ENCODE assay signal across 14 cellular contexts in genomic region chr13:51786425-51787010, GRCh38. TPM values are rescaled to one million over a fixed set of nuclear protein-coding genes. Genes with fewer than 3 reads are reported as not detected.
DNase-seq lines count a peak whose midpoint lies in the region; ATAC-seq and TF ChIP-seq lines count a peak whose summit lies in the region.
"Had no signal": no experiment of that assay in that cellular context is flagged by ENCODE, and none has a peak within 500 bp of the region (broad histone marks: within the 10 kb centered on the region; RNA-seq: fewer than 3 reads in every experiment).

No MANE protein-coding gene starts in this region.

- H3K27ac ChIP-seq in dorsolateral prefrontal cortex (peak overlapping the region in 46 of 59 donors; percentile 1 to 80 (median 47)), mesodermal cell (ENCODE audit: low read depth, low read length, severe bottlenecking) (peak overlapping the region; percentile 10), thyroid gland (peak overlapping the region in 2 of 3 donors; percentile 27 to 63)
- H3K27ac ChIP-seq: HL-60, SJSA1 had no signal

- H3K27me3 ChIP-seq in dorsolateral prefrontal cortex = no peaks in the 10 kb centered on the region
- H3K27me3 ChIP-seq in thyroid gland = no peaks in the 10 kb centered on the region
- H3K27me3 ChIP-seq: SJSA1 had no signal

- H3K4me3 ChIP-seq in dorsolateral prefrontal cortex = peak overlapping the region in 31 of 59 donors; percentile 3 to 48 (median 34)
- no peak overlapping the region for H3K4me3 ChIP-seq in mesodermal cell (ENCODE audit: extremely low read depth, insufficient read depth, low read length, poor library complexity, severe bottlenecking)
- no peak overlapping the region for H3K4me3 ChIP-seq in thyroid gland (replicated peaks in 1 of 3)
- H3K4me3 ChIP-seq: SJSA1 had no signal

- intact Hi-C loops in dorsolateral prefrontal cortex (cut with DNase I) = no loop called here
- intact Hi-C loops in thyroid gland (cut with DNase I) = no loop called here

- TF ChIP-seq POLR2A in thyroid gland (IDR thresholded peaks at IDR 0.05) = no peak

- H3K9me3 ChIP-seq in mesodermal cell (ENCODE audit: control insufficient read depth, low read length) = no peaks in the 10 kb centered on the region
- H3K9me3 ChIP-seq in thyroid gland = no peaks in the 10 kb centered on the region
- H3K9me3 ChIP-seq: SJSA1 had no signal

- DNase-seq in NCI-H2227 treated with DMSO at 0.1 percent for 48 hours (lab: John Stamatoyannopoulos, UW) (peak; percentile 41), dorsolateral prefrontal cortex (peak in 1 of 10 donors; percentile 21), thyroid gland (no peak), AG08396 (ENCODE audit: low spot score) (no peak)
- DNase-seq: activated T-cell treated with anti-CD3 and anti-CD28 coated beads, Interleukin-2, amount 50 U/mL, for 4 hours; stimulated activated CD4-positive, alpha-beta T cell treated with anti-CD3 and anti-CD28 coated beads, Interleukin-1b, Interleukin-23, amount 100 ng/mL, for 48 hours; stimulated activated naive B cell treated with anti-CD40 and anti-IgM and Interleukin-4, amounts not matched to agents 10 μg/mL and 1 μg/mL and 100 μg/mL, for 72 hours had no signal

- WGBS in mesodermal cell (ENCODE audit: insufficient coverage in 2 of 2), 2 experiments = 85 to 87% methylated on average over 2 to 4 of the region's 8 CpGs
- 68 to 71% methylated on average over 8 of the region's 8 CpGs for WGBS in thyroid gland, 2 donors

- no peak for TF ChIP-seq CTCF in dorsolateral prefrontal cortex (IDR thresholded peaks at IDR 0.05 in 54 of 56, conservative IDR thresholded peaks at IDR 0.05 in 2 of 56; ENCODE audit: low read depth in 1 of 56, partially characterized antibody in 56 of 56)
- no peak for TF ChIP-seq CTCF in thyroid gland (IDR thresholded peaks at IDR 0.05)

- no peaks in the 10 kb centered on the region for H3K36me3 ChIP-seq in mesodermal cell (ENCODE audit: control insufficient read depth, insufficient read depth, low read length)
- no peaks in the 10 kb centered on the region for H3K36me3 ChIP-seq in thyroid gland
- H3K36me3 ChIP-seq: SJSA1 had no signal

- H3K4me1 ChIP-seq in mesodermal cell (ENCODE audit: control insufficient read depth, insufficient read depth, low read length, poor library complexity, severe bottlenecking) = no peaks in the 10 kb centered on the region
- peaks cover 24 to 35% of the 10 kb centered on the region in 2 donors for H3K4me1 ChIP-seq in thyroid gland
- H3K4me1 ChIP-seq: SJSA1 had no signal

- ATAC-seq in GM21360 (IDR thresholded peaks at IDR 0.05; ENCODE audit: unreplicated experiment) = no peak
- no peak for ATAC-seq in esophagus mucosa
- ATAC-seq in GM18511 (IDR thresholded peaks at IDR 0.05; ENCODE audit: unreplicated experiment) = no peak
- ATAC-seq: activated T-cell treated with anti-CD3 and anti-CD28 coated beads, Interleukin-2, amount 50 U/mL, for 4 hours; stimulated activated naive B cell treated with anti-CD40 and anti-IgM and Interleukin-4, amounts not matched to agents 10 μg/mL and 1 μg/mL and 100 μg/mL, for 72 hours had no signal

RNA-seq across cellular contexts. Expression of gene DHRS12, which starts 17.4 kb away (rescaled TPM):
- total RNA-seq in dorsolateral prefrontal cortex (10 to 100 TPM in 91 of 120 experiments, 1 to 10 TPM in 29; 4.6 to 21.3 (median 12.8) TPM), thyroid gland (10 to 100 TPM; 23.1 to 34.2 (median 27.4) TPM), esophagus mucosa (7.3 TPM)
- 10.1 TPM for polyA plus RNA-seq in mesodermal cell (2013, experiment 1 of 2)
- polyA plus RNA-seq in mesodermal cell (2013, experiment 2 of 2) = 9.7 TPM

RNA-seq across cellular contexts. Expression of gene TMEM272, which starts 58.5 kb away (rescaled TPM):
- 1 to 10 TPM in 117 of 120 experiments, under 1 TPM in 3; 0.97 to 6.8 (median 2.6) TPM for total RNA-seq in dorsolateral prefrontal cortex
- 0.07 TPM for polyA plus RNA-seq in mesodermal cell (2013, experiment 1 of 2)
- 0.10 TPM for polyA plus RNA-seq in mesodermal cell (2013, experiment 2 of 2)
- total RNA-seq in thyroid gland = not detected
- not detected for total RNA-seq in esophagus mucosa
- polyA plus RNA-seq: esophagus had no signal

Comparison
In these comparisons a context has a peak if more than half of its experiments do, and no peak if none do; other contexts are left out.
1. H3K4me3 ChIP-seq: peak in dorsolateral prefrontal cortex (31 of 59); none in mesodermal cell (single experiment) and thyroid gland (0 of 3).
2. Peak in every context shown above with its lines, with median percentiles within 50 percentile points of each other: H3K27ac ChIP-seq.